13 cellular contexts compared by ENCODE assay signal in genomic region chr11:33269822-33270221, GRCh38.
"Had no signal": no experiment of that assay in that cellular context is flagged by ENCODE, and none has a peak within 500 bp of the region (broad histone marks: within the 10 kb centered on the region; RNA-seq: fewer than 3 reads in every experiment).

No MANE protein-coding gene starts in this region.

- H3K9me3 Mint-ChIP-seq: activated CD4-positive, alpha-beta T cell treated with anti-CD3 and anti-CD28 coated beads, Interleukin-2, amount 10 ng/mL, durations not matched to agents 7 days and 5 days; activated naive CD4-positive, alpha-beta T cell treated with anti-CD3 and anti-CD28 coated beads, Interleukin-2, amount 10 ng/mL, durations not matched to agents 7 days and 5 days; memory B cell; neural crest cell; stimulated activated memory B cell treated with anti-CD40 and anti-IgM and Interleukin-4, amounts not matched to agents 10 μg/mL and 1 μg/mL and 100 μg/mL, for 72 hours had no signal

- H2AFZ ChIP-seq: hepatocyte had no signal

- H3K36me3 ChIP-seq: colonic mucosa, vagina had no signal

- H3K9me3 ChIP-seq: colonic mucosa, vagina had no signal

- H3K27me3 Mint-ChIP-seq: activated CD4-positive, alpha-beta T cell treated with anti-CD3 and anti-CD28 coated beads, Interleukin-2, amount 10 ng/mL, durations not matched to agents 7 days and 5 days; activated naive CD4-positive, alpha-beta T cell treated with anti-CD3 and anti-CD28 coated beads, Interleukin-2, amount 10 ng/mL, durations not matched to agents 7 days and 5 days; memory B cell; stimulated activated memory B cell treated with anti-CD40 and anti-IgM and Interleukin-4, amounts not matched to agents 10 μg/mL and 1 μg/mL and 100 μg/mL, for 72 hours had no signal

- H3K27ac Mint-ChIP-seq: activated CD4-positive, alpha-beta T cell treated with anti-CD3 and anti-CD28 coated beads, Interleukin-2, amount 10 ng/mL, durations not matched to agents 7 days and 5 days; activated naive CD4-positive, alpha-beta T cell treated with anti-CD3 and anti-CD28 coated beads, Interleukin-2, amount 10 ng/mL, durations not matched to agents 7 days and 5 days; memory B cell; stimulated activated memory B cell treated with anti-CD40 and anti-IgM and Interleukin-4, amounts not matched to agents 10 μg/mL and 1 μg/mL and 100 μg/mL, for 72 hours had no signal

- H3K4me2 ChIP-seq: hepatocyte had no signal

- H3K4me3 Mint-ChIP-seq: activated CD4-positive, alpha-beta T cell treated with anti-CD3 and anti-CD28 coated beads, Interleukin-2, amount 10 ng/mL, durations not matched to agents 7 days and 5 days; activated naive CD4-positive, alpha-beta T cell treated with anti-CD3 and anti-CD28 coated beads, Interleukin-2, amount 10 ng/mL, durations not matched to agents 7 days and 5 days; memory B cell; neural crest cell; stimulated activated memory B cell treated with anti-CD40 and anti-IgM and Interleukin-4, amounts not matched to agents 10 μg/mL and 1 μg/mL and 100 μg/mL, for 72 hours had no signal

- H3K4me3 ChIP-seq: colonic mucosa, hepatocyte, vagina had no signal

- DNase-seq: activated CD4-positive, alpha-beta T cell treated with anti-CD3 and anti-CD28 coated beads, Interleukin-2, amount 10 ng/mL, durations not matched to agents 7 days and 5 days; activated CD8-positive, alpha-beta memory T cell treated with anti-CD3 and anti-CD28 coated beads, Interleukin-2, amount 50 U/mL, for 48 hours; activated naive CD4-positive, alpha-beta T cell treated with anti-CD3 and anti-CD28 coated beads, Interleukin-2, amount 10 ng/mL, durations not matched to agents 7 days and 5 days; colonic mucosa; islet precursor cell; stimulated activated CD4-positive, alpha-beta T cell treated with anti-CD3 and anti-CD28 coated beads, Interleukin-12 subunit alpha, Interleukin-12 subunit beta, amount 100 ng/mL, for 4 hours; T-helper 9 cell had no signal

- ATAC-seq: sciatic nerve; stimulated activated memory B cell treated with anti-CD40 and anti-IgM and Interleukin-4, amounts not matched to agents 10 μg/mL and 1 μg/mL and 100 μg/mL, for 72 hours had no signal

- H3K27me3 ChIP-seq: colonic mucosa, hepatocyte, vagina had no signal

- H3K36me3 Mint-ChIP-seq: activated naive CD4-positive, alpha-beta T cell treated with anti-CD3 and anti-CD28 coated beads, Interleukin-2, amount 10 ng/mL, durations not matched to agents 7 days and 5 days; memory B cell; stimulated activated memory B cell treated with anti-CD40 and anti-IgM and Interleukin-4, amounts not matched to agents 10 μg/mL and 1 μg/mL and 100 μg/mL, for 72 hours had no signal

- H3K27ac ChIP-seq: colonic mucosa, hepatocyte, vagina had no signal

- H3K4me1 ChIP-seq: colonic mucosa had no signal
